24 cellular contexts compared by ENCODE assay signal in genomic region chr4:47195706-47196105, GRCh38.
"Had no signal": no experiment of that assay in that cellular context is flagged by ENCODE, and none has a peak within 500 bp of the region (broad histone marks: within the 10 kb centered on the region; RNA-seq: fewer than 3 reads in every experiment).

No MANE protein-coding gene starts in this region.

- DNase-seq: activated CD4-positive, alpha-beta memory T cell treated with anti-CD3 and anti-CD28 coated beads for 36 hours; activated CD4-positive, alpha-beta T cell treated with anti-CD3 and anti-CD28 coated beads for 48 hours; activated CD8-positive, alpha-beta memory T cell treated with anti-CD3 and anti-CD28 coated beads, Interleukin-2, amount 50 U/mL, for 4 hours; activated effector memory CD4-positive, alpha-beta T cell treated with anti-CD3 and anti-CD28 coated beads, Interleukin-2, amount 50 U/mL, for 16 hours; activated naive CD4-positive, alpha-beta T cell treated with anti-CD3 and anti-CD28 coated beads for 36 hours; activated naive CD8-positive, alpha-beta T cell treated with anti-CD3 and anti-CD28 coated beads for 36 hours; activated T-cell treated with anti-CD3 and anti-CD28 coated beads, Interleukin-2, amount 50 U/mL, for 1 hour; effector CD8-positive, alpha-beta T cell; head of caudate nucleus; hippocampal formation; kidney; lower lobe of right lung; mesenchymal stem cell; naive thymus-derived CD8-positive, alpha-beta T cell; nucleus accumbens; stimulated activated CD4-positive, alpha-beta T cell treated with anti-CD3 and anti-CD28 coated beads, Interleukin-12 subunit alpha, Interleukin-12 subunit beta, amount 100 ng/mL, for 4 hours; stimulated activated CD4-positive, alpha-beta T cell treated with anti-CD3 and anti-CD28 coated beads, Interleukin-4, amount 100 ng/mL, for 1 hour; SW 1271; T-helper 9 cell; WERI-Rb-1 had no signal

- ATAC-seq: activated CD4-positive, CD25-positive, alpha-beta regulatory T cell treated with anti-CD3 and anti-CD28 coated beads, Interleukin-2, amount 50 U/mL, for 24 hours; left lobe of liver; lower lobe of right lung; naive thymus-derived CD8-positive, alpha-beta T cell; stimulated activated effector memory CD8-positive, alpha-beta T cell treated with anti-CD3 and anti-CD28 coated beads, Interleukin-12 subunit alpha, Interleukin-12 subunit beta, amount 100 ng/mL, for 72 hours; upper lobe of right lung had no signal
